9 cellular contexts compared by ENCODE assay signal in genomic region chr12:124456652-124457152, GRCh38.
DNase-seq lines count a peak whose midpoint lies in the region; ATAC-seq and TF ChIP-seq lines count a peak whose summit lies in the region.
"Had no signal": no experiment of that assay in that cellular context is flagged by ENCODE, and none has a peak within 500 bp of the region (broad histone marks: within the 10 kb centered on the region; RNA-seq: fewer than 3 reads in every experiment).

No MANE protein-coding gene starts in this region.

- H3K27ac Mint-ChIP-seq in activated CD8-positive, alpha-beta memory T cell treated with anti-CD3 and anti-CD28 coated beads, Interleukin-2, amount 10 ng/mL, durations not matched to agents 7 days and 5 days, result peak overlapping the region; percentile 87
- peak overlapping the region; percentile 91 to 97 (median 92) for H3K27ac Mint-ChIP-seq in immature natural killer cell

- peak; percentile 25 for ATAC-seq in activated CD8-positive, alpha-beta memory T cell treated with anti-CD3 and anti-CD28 coated beads, Interleukin-2, amount 10 ng/mL, durations not matched to agents 7 days and 5 days

- no peak for TF ChIP-seq POLR2A in vagina (IDR thresholded peaks at IDR 0.05)

- H3K27me3 Mint-ChIP-seq in activated CD8-positive, alpha-beta memory T cell treated with anti-CD3 and anti-CD28 coated beads, Interleukin-2, amount 10 ng/mL, durations not matched to agents 7 days and 5 days, result peaks cover 4% of the 10 kb centered on the region
- H3K27me3 Mint-ChIP-seq in immature natural killer cell (ENCODE audit: low read depth in 3 of 3), result peaks cover 5 to 26% (median 5%) of the 10 kb centered on the region in 3 donors

- H3K36me3 Mint-ChIP-seq in activated CD8-positive, alpha-beta memory T cell treated with anti-CD3 and anti-CD28 coated beads, Interleukin-2, amount 10 ng/mL, durations not matched to agents 7 days and 5 days, result peaks cover 15% of the 10 kb centered on the region
- H3K36me3 Mint-ChIP-seq in immature natural killer cell, result peaks cover 4 to 9% (median 8%) of the 10 kb centered on the region in 3 donors

- TF ChIP-seq CTCF in vagina (IDR thresholded peaks at IDR 0.05), result no peak

- H3K4me3 Mint-ChIP-seq in activated CD8-positive, alpha-beta memory T cell treated with anti-CD3 and anti-CD28 coated beads, Interleukin-2, amount 10 ng/mL, durations not matched to agents 7 days and 5 days, result peak overlapping the region; percentile 64
- peak overlapping the region; percentile 74 to 83 (median 79) for H3K4me3 Mint-ChIP-seq in immature natural killer cell

- intact Hi-C loops in vagina (cut with DNase I), result no loop called here

- peak overlapping the region; percentile 29 to 56 for H3K4me3 ChIP-seq in vagina
- H3K4me3 ChIP-seq: MG63 had no signal

- no peaks in the 10 kb centered on the region for H3K9me3 Mint-ChIP-seq in activated CD8-positive, alpha-beta memory T cell treated with anti-CD3 and anti-CD28 coated beads, Interleukin-2, amount 10 ng/mL, durations not matched to agents 7 days and 5 days (ENCODE audit: low read depth)
- no peaks in the 10 kb centered on the region for H3K9me3 Mint-ChIP-seq in immature natural killer cell

- H3K4me1 ChIP-seq in vagina, result peaks cover 68% of the 10 kb centered on the region

- CTCF ChIA-PET in activated CD8-positive, alpha-beta memory T cell treated with anti-CD3 and anti-CD28 coated beads, Interleukin-2, amount 10 ng/mL, durations not matched to agents 7 days and 5 days (lab: Charles Lee), result interaction anchor here (0.9 to 5.2 kb wide), 3 partner anchors 8 to 56 kb away, joined by 3 to 49 read pairs (median 3); no protein-coding TSS in a partner anchor

- peak; percentile 46 for DNase-seq in stimulated activated CD4-positive, alpha-beta T cell treated with anti-CD3 and anti-CD28 coated beads, Interleukin-15, amount 100 ng/mL, for 24 hours
- no peak for DNase-seq in stimulated activated CD4-positive, alpha-beta T cell treated with anti-CD3 and anti-CD28 coated beads, Interleukin-1b, Interleukin-23, amount 100 ng/mL, for 48 hours
- DNase-seq in activated CD8-positive, alpha-beta memory T cell treated with anti-CD3 and anti-CD28 coated beads, Interleukin-2, amount 10 ng/mL, durations not matched to agents 7 days and 5 days, result peak; percentile 76
- peak; percentile 64 to 69 (median 67) for DNase-seq in immature natural killer cell
- DNase-seq in vagina (ENCODE audit: extremely low spot score in 2 of 2), result no peak
- DNase-seq in SW 1271 (lab: John Stamatoyannopoulos, UW), result no peak
- no peak for DNase-seq in NK-92 treated with Interleukin-12 subunit alpha and Interleukin-12 subunit beta, amount 100 ng/mL, for 24 hours (lab: John Stamatoyannopoulos, UW)
- DNase-seq in Ammon's horn (ENCODE audit: low spot score), result no peak
- DNase-seq: MG63 had no signal

- H3K36me3 ChIP-seq in vagina, result peaks cover 0 to 11% of the 10 kb centered on the region in 2 donors

- peaks cover 69% of the 10 kb centered on the region for H3K4me1 Mint-ChIP-seq in activated CD8-positive, alpha-beta memory T cell treated with anti-CD3 and anti-CD28 coated beads, Interleukin-2, amount 10 ng/mL, durations not matched to agents 7 days and 5 days
- H3K4me1 Mint-ChIP-seq in immature natural killer cell, result peaks cover 74 to 81% of the 10 kb centered on the region in 2 donors

- H3K27ac ChIP-seq in vagina, result peak overlapping the region; percentile 92

- H3K9me3 ChIP-seq in vagina, result no peaks in the 10 kb centered on the region
- H3K9me3 ChIP-seq: MG63 had no signal

- H3K27me3 ChIP-seq in vagina, result no peaks in the 10 kb centered on the region
- H3K27me3 ChIP-seq: MG63 had no signal

Comparison
In these comparisons a context has a peak if more than half of its experiments do, and no peak if none do; other contexts are left out.
1. DNase-seq: peak in stimulated activated CD4-positive, alpha-beta T cell treated with anti-CD3 and anti-CD28 coated beads, Interleukin-15, amount 100 ng/mL, for 24 hours (single experiment), activated CD8-positive, alpha-beta memory T cell treated with anti-CD3 and anti-CD28 coated beads, Interleukin-2, amount 10 ng/mL, durations not matched to agents 7 days and 5 days (single experiment) and immature natural killer cell (3 of 3); none in stimulated activated CD4-positive, alpha-beta T cell treated with anti-CD3 and anti-CD28 coated beads, Interleukin-1b, Interleukin-23, amount 100 ng/mL, for 48 hours (single experiment), vagina (0 of 2), SW 1271 (0 of 2), NK-92 treated with Interleukin-12 subunit alpha and Interleukin-12 subunit beta, amount 100 ng/mL, for 24 hours (single experiment) and Ammon's horn (single experiment).